In the genomic region with DNA sequence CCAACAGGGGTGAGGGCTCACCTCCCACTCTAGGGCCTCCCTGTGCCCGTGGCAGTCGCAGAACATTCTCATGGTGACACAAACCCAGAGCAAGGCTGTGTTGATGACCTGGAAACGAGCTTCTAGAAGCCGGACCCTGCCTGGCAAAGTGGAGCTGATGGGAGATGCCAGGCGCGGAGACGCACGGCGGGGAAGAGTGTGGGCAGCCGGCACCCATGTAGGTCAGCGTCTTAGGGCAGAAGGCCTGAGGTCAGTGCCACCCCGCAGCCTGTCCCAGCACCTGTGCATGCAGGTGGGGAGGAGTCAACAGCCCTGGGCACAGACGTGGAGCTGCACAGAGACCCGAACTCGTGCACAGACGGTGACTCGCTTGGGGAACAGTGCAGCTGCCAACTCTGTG, we compare ENCODE assay signal across 10 cellular contexts. TPM values are rescaled to one million over a fixed set of nuclear protein-coding genes. Genes with fewer than 3 reads are reported as not detected.
"Had no signal": no experiment of that assay in that cellular context is flagged by ENCODE, and none has a peak within 500 bp of the region (broad histone marks: within the 10 kb centered on the region; RNA-seq: fewer than 3 reads in every experiment).

No MANE protein-coding gene starts in this region.

- H2AFZ ChIP-seq: GM23338 had no signal

- H3K4me3 ChIP-seq: GM23338, K562 had no signal

- H3K27ac Mint-ChIP-seq: GM23338 had no signal

- ATAC-seq: K562 had no signal

- H3K27ac ChIP-seq: HL-60 had no signal

- DNase-seq: H9, HCEC 1CT, IMR-90, KG1 had no signal

- H3K4me3 Mint-ChIP-seq: GM23338, H9 had no signal

- H3K4me2 ChIP-seq: GM23338 had no signal

- FAIRE-seq: H1, H54, K562 had no signal

RNA-seq across cellular contexts. Expression of gene SLC6A18, which starts 5.4 kb away (rescaled TPM):
- total RNA-seq: GM23338, H1, H9, HT1080, IMR-90, K562 had no signal
- polyA plus RNA-seq: GM23338, H1, IMR-90, K562 had no signal

RNA-seq across cellular contexts. Expression of gene SLC6A19, which starts 29.2 kb away (rescaled TPM):
- total RNA-seq: GM23338, H1, H9, HT1080, IMR-90 had no signal
- polyA plus RNA-seq: GM23338, IMR-90 had no signal
